Comparison of ENCODE assay signal across 8 cellular contexts in genomic region chr1:226110249-226111108, GRCh38. TPM values are rescaled to one million over a fixed set of nuclear protein-coding genes. Genes with fewer than 3 reads are reported as not detected.
DNase-seq lines count a peak whose midpoint lies in the region; ATAC-seq and TF ChIP-seq lines count a peak whose summit lies in the region.

No MANE protein-coding gene starts in this region.

- H3K9me3 ChIP-seq in KOPT-K1 (ENCODE audit: insufficient read depth, low read length, poor library complexity, severe bottlenecking) (no peaks in the 10 kb centered on the region), iPS-18c (ENCODE audit: control insufficient read depth, insufficient read depth, low read length) (peaks cover 2% of the 10 kb centered on the region), skeletal muscle tissue (ENCODE audit: control insufficient read depth in 3 of 3, low read length in 3 of 3) (no peaks in the 10 kb centered on the region)

- no peak for TF ChIP-seq CTCF in brain microvascular endothelial cell (IDR thresholded peaks at IDR 0.05; ENCODE audit: low read depth, low read length, missing control alignments)

- H3K27me3 ChIP-seq in brain microvascular endothelial cell (replicated peaks) = no peaks in the 10 kb centered on the region
- no peaks in the 10 kb centered on the region for H3K27me3 ChIP-seq in skeletal muscle tissue (ENCODE audit: control insufficient read depth in 3 of 3, insufficient read depth in 3 of 3, low read length in 3 of 3)

- peaks cover 25 to 30% (median 29%) of the 10 kb centered on the region in 3 donors for H3K4me1 ChIP-seq in skeletal muscle tissue (ENCODE audit: control insufficient read depth in 3 of 3, insufficient read depth in 3 of 3, low read length in 3 of 3)

- peak overlapping the region; percentile 83 to 87 (median 87) for H3K9ac ChIP-seq in skeletal muscle tissue (ENCODE audit: low read depth in 1 of 3, low read length in 3 of 3)

- DNase-seq in GM03348 (ENCODE audit: low spot score) (peak; percentile 84), T-helper 9 cell (peak; percentile 45), brain microvascular endothelial cell (no peak), OCI-M2 (lab: John Stamatoyannopoulos, UW; ENCODE audit: unreplicated experiment) (no peak)

- in situ Hi-C loops in brain microvascular endothelial cell (cut with HindIII; ENCODE audit: low pct_ligation_motif_present, low sequenced_read_pairs) = no loop called here

- peak overlapping the region; percentile 82 for H3K27ac ChIP-seq in KOPT-K1 (ENCODE audit: low read depth, low read length, poor library complexity, severe bottlenecking)
- H3K27ac ChIP-seq in brain microvascular endothelial cell = peak overlapping the region; percentile 68
- H3K27ac ChIP-seq in skeletal muscle tissue (ENCODE audit: low read depth, low read length) = peak overlapping the region; percentile 95

- H3K36me3 ChIP-seq in KOPT-K1 (ENCODE audit: insufficient read depth, low read length) (no peaks in the 10 kb centered on the region), brain microvascular endothelial cell (replicated peaks) (no peaks in the 10 kb centered on the region), skeletal muscle tissue (ENCODE audit: control insufficient read depth in 3 of 3, insufficient read depth in 3 of 3, low read length in 3 of 3) (no peaks in the 10 kb centered on the region)

- H3K4me3 ChIP-seq in brain microvascular endothelial cell (ENCODE audit: low read depth, low read length) (peak overlapping the region; percentile 58), iPS-18c (ENCODE audit: insufficient read depth, low read depth, low read length) (peak overlapping the region; percentile 73), skeletal muscle tissue (ENCODE audit: low read length in 3 of 3) (peak overlapping the region; percentile 76 to 79 (median 77))

- peak; percentile 79 for ATAC-seq in GM21723 (IDR thresholded peaks at IDR 0.05; ENCODE audit: unreplicated experiment)

RNA-seq across cellular contexts. Expression of gene H3-3A, which starts 48.0 kb away (rescaled TPM):
- 319 TPM for total RNA-seq in skeletal muscle tissue

Comparison
In these comparisons a context has a peak if more than half of its experiments do, and no peak if none do; other contexts are left out.
1. DNase-seq: peak in GM03348 (single experiment) and T-helper 9 cell (single experiment); none in brain microvascular endothelial cell (single experiment) and OCI-M2 (single experiment).
2. Peak in every context shown above with its lines, with median percentiles within 50 percentile points of each other: H3K27ac ChIP-seq and H3K4me3 ChIP-seq.